In the genomic region with DNA sequence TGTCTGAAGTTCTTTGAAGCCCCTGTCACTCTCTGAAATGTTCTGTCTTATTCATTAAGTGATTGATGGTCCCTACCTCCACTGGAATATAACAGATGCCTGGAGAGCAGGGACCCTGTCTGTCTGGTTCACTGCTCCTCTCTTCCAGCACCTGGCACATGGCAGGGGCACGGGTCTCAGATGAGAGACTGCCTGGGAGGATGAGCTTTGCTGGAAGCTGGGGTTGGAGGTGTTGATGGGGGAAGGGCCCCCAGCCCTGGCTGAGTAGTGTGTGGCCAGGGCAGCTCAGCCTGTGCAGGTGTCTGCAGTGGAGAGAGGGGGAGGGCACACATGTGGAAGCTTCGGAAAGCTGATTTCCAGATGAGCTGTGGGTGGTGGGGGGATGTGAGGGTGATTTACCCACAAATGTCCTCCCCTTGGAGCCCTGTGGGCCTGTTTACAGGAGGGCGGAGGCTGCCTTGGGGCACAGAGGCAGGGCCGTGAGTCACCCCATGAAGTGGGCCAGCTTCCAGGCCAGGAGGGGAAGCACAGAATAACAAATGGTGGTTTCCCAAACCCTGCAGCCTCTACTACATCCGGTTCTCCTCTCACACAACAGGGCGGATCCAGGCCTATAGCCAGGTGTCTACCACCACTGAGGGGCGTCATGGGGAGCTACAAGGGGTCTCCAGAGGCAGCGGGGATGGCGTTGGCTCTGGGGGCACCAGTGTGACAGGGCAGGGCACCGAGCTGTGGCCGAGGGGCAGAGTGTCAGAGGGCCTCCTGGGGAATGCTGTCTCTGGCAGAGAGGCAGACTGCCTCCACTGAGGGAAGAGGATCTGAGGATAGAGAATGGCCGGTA, we compare ENCODE assay signal across 9 cellular contexts. TPM values are rescaled to one million over a fixed set of nuclear protein-coding genes. Genes with fewer than 3 reads are reported as not detected.
A peak's percentile ranks its signal among the peaks of the same experiment; 100 is the strongest.
DNase-seq lines count a peak whose midpoint lies in the region; ATAC-seq and TF ChIP-seq lines count a peak whose summit lies in the region.
"Had no signal": no experiment of that assay in that cellular context is flagged by ENCODE, and none has a peak within 500 bp of the region (broad histone marks: within the 10 kb centered on the region; RNA-seq: fewer than 3 reads in every experiment).

No MANE protein-coding gene starts in this region.

- intact Hi-C loops in activated T-helper 1 cell treated with anti-CD3 and anti-CD28 coated beads, Interleukin-12 subunit alpha, Interleukin-12 subunit beta, Interleukin-2, Interleukin-4 antibody, amounts not matched to agents 30 ng/mL and 10 ng/mL and 1 ng/mL, durations not matched to agents 14 hours and 24 hours and 36 hours (cut with micrococcal nuclease): loop anchor here (1.0 to 5.0 kb wide), 3 partner anchors 10 to 272 kb away; no protein-coding TSS in a partner anchor

- peaks cover 73% of the 10 kb centered on the region for H3K4me1 Mint-ChIP-seq in activated T-helper 1 cell treated with anti-CD3 and anti-CD28 coated beads, Interleukin-12 subunit alpha, Interleukin-12 subunit beta, Interleukin-2, Interleukin-4 antibody, amounts not matched to agents 30 ng/mL and 10 ng/mL and 1 ng/mL, durations not matched to agents 14 hours and 24 hours and 36 hours (ENCODE audit: low read depth)

- peak overlapping the region in 15 of 21 experiments; percentile 14 to 85 (median 62) for H3K27ac ChIP-seq in skin epidermis

- no peaks in the 10 kb centered on the region for H3K9me3 Mint-ChIP-seq in activated T-helper 1 cell treated with anti-CD3 and anti-CD28 coated beads, Interleukin-12 subunit alpha, Interleukin-12 subunit beta, Interleukin-2, Interleukin-4 antibody, amounts not matched to agents 30 ng/mL and 10 ng/mL and 1 ng/mL, durations not matched to agents 14 hours and 24 hours and 36 hours

- peak; percentile 86 for ATAC-seq in GM18873 (IDR thresholded peaks at IDR 0.05; ENCODE audit: low FRiP score, unreplicated experiment)
- peak; percentile 90 for ATAC-seq in HG03066 (IDR thresholded peaks at IDR 0.05; ENCODE audit: low read depth, unreplicated experiment)

- H3K4me3 Mint-ChIP-seq in activated T-helper 1 cell treated with anti-CD3 and anti-CD28 coated beads, Interleukin-12 subunit alpha, Interleukin-12 subunit beta, Interleukin-2, Interleukin-4 antibody, amounts not matched to agents 30 ng/mL and 10 ng/mL and 1 ng/mL, durations not matched to agents 14 hours and 24 hours and 36 hours: peak overlapping the region; percentile 94

- H3K4me3 ChIP-seq in AG09309 (ENCODE audit: control insufficient read depth, low read depth, low read length) (no peak overlapping the region), skin epidermis (no peak overlapping the region)

- peaks cover 4% of the 10 kb centered on the region for H3K27me3 Mint-ChIP-seq in activated T-helper 1 cell treated with anti-CD3 and anti-CD28 coated beads, Interleukin-12 subunit alpha, Interleukin-12 subunit beta, Interleukin-2, Interleukin-4 antibody, amounts not matched to agents 30 ng/mL and 10 ng/mL and 1 ng/mL, durations not matched to agents 14 hours and 24 hours and 36 hours (ENCODE audit: insufficient read depth)

- peak overlapping the region; percentile 98 for H3K27ac Mint-ChIP-seq in activated T-helper 1 cell treated with anti-CD3 and anti-CD28 coated beads, Interleukin-12 subunit alpha, Interleukin-12 subunit beta, Interleukin-2, Interleukin-4 antibody, amounts not matched to agents 30 ng/mL and 10 ng/mL and 1 ng/mL, durations not matched to agents 14 hours and 24 hours and 36 hours
- H3K27ac Mint-ChIP-seq: IgD-negative memory B cell had no signal

- peaks cover 19% of the 10 kb centered on the region for H3K36me3 Mint-ChIP-seq in activated T-helper 1 cell treated with anti-CD3 and anti-CD28 coated beads, Interleukin-12 subunit alpha, Interleukin-12 subunit beta, Interleukin-2, Interleukin-4 antibody, amounts not matched to agents 30 ng/mL and 10 ng/mL and 1 ng/mL, durations not matched to agents 14 hours and 24 hours and 36 hours (ENCODE audit: low read depth)
- H3K36me3 Mint-ChIP-seq: IgD-negative memory B cell had no signal

- DNase-seq in AG09309 (ENCODE audit: low read depth): peak; percentile 75
- peak; percentile 50 to 54 for DNase-seq in NOMO-1 (lab: John Stamatoyannopoulos, UW; ENCODE audit: unreplicated experiment in 2 of 2)
- peak; percentile 76 for DNase-seq in activated T-helper 1 cell treated with anti-CD3 and anti-CD28 coated beads, Interleukin-12 subunit alpha, Interleukin-12 subunit beta, Interleukin-2, Interleukin-4 antibody, amounts not matched to agents 30 ng/mL and 10 ng/mL and 1 ng/mL, durations not matched to agents 14 hours and 24 hours and 36 hours (ENCODE audit: low spot score)
- DNase-seq in glomerular visceral epithelial cell (ENCODE audit: extremely low spot score): peak; percentile 97
- DNase-seq in NCI-H524 (lab: John Stamatoyannopoulos, UW): no peak

- TF ChIP-seq CTCF in AG09309 (IDR thresholded peaks at IDR 0.05; ENCODE audit: control insufficient read depth, insufficient read depth, low read depth, low read length, missing control alignments): no peak

RNA-seq across cellular contexts. Expression of a gene that starts 11.0 kb away (rescaled TPM):
- 15.5 and 21.2 TPM in 2 replicates for total RNA-seq in activated T-helper 1 cell treated with anti-CD3 and anti-CD28 coated beads, Interleukin-12 subunit alpha, Interleukin-12 subunit beta, Interleukin-2, Interleukin-4 antibody, amounts not matched to agents 30 ng/mL and 10 ng/mL and 1 ng/mL, durations not matched to agents 14 hours and 24 hours and 36 hours

RNA-seq across cellular contexts. Expression of a gene that starts 30.5 kb away (rescaled TPM):
- 0.73 and 0.93 TPM in 2 replicates for total RNA-seq in activated T-helper 1 cell treated with anti-CD3 and anti-CD28 coated beads, Interleukin-12 subunit alpha, Interleukin-12 subunit beta, Interleukin-2, Interleukin-4 antibody, amounts not matched to agents 30 ng/mL and 10 ng/mL and 1 ng/mL, durations not matched to agents 14 hours and 24 hours and 36 hours

RNA-seq across cellular contexts. Expression of a gene that starts 47.3 kb away (rescaled TPM):
- total RNA-seq in activated T-helper 1 cell treated with anti-CD3 and anti-CD28 coated beads, Interleukin-12 subunit alpha, Interleukin-12 subunit beta, Interleukin-2, Interleukin-4 antibody, amounts not matched to agents 30 ng/mL and 10 ng/mL and 1 ng/mL, durations not matched to agents 14 hours and 24 hours and 36 hours: not detected in 2 replicates

RNA-seq across cellular contexts. Expression of a gene that starts 52.2 kb away (rescaled TPM):
- not detected in 2 replicates for total RNA-seq in activated T-helper 1 cell treated with anti-CD3 and anti-CD28 coated beads, Interleukin-12 subunit alpha, Interleukin-12 subunit beta, Interleukin-2, Interleukin-4 antibody, amounts not matched to agents 30 ng/mL and 10 ng/mL and 1 ng/mL, durations not matched to agents 14 hours and 24 hours and 36 hours

Comparison
In these comparisons a context has a peak if more than half of its experiments do, and no peak if none do; other contexts are left out.
1. DNase-seq: peak in AG09309 (single experiment), NOMO-1 (2 of 2), activated T-helper 1 cell treated with anti-CD3 and anti-CD28 coated beads, Interleukin-12 subunit alpha, Interleukin-12 subunit beta, Interleukin-2, Interleukin-4 antibody, amounts not matched to agents 30 ng/mL and 10 ng/mL and 1 ng/mL, durations not matched to agents 14 hours and 24 hours and 36 hours (single experiment) and glomerular visceral epithelial cell (single experiment); none in NCI-H524 (0 of 2).